ENCODE assay signal across 15 cellular contexts in the genomic region with DNA sequence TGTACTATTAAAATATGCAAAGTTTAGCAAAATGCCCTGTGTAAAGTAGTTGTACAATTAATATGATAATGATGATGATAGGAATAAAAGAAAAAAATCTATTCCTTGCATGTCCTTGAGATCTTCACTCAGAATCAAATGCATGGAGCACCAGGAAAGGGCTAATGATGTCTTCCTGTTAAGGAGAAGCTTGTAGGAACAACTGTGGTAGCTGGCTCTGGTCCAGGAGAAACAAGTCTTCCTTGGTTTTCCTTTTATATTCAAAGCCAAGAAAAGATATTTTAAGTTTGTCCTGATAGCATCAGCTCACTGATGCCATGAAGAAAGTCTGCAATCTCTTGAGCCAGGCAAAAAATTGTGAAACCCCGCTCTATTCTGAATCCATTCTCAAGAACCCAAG.
"Had no signal": no experiment of that assay in that cellular context is flagged by ENCODE, and none has a peak within 500 bp of the region (broad histone marks: within the 10 kb centered on the region; RNA-seq: fewer than 3 reads in every experiment).

No MANE protein-coding gene starts in this region.

- H3K4me1 ChIP-seq: breast epithelium, prostate gland, vagina had no signal

- ATAC-seq: activated T-helper 17 cell treated with anti-CD3 and anti-CD28 coated beads, Interleukin-2, amount 50 U/mL, for 72 hours; gastroesophageal sphincter; sciatic nerve had no signal

- H3K4me3 ChIP-seq: breast epithelium, esophagus muscularis mucosa, gastroesophageal sphincter, prostate gland, vagina had no signal

- H3K27ac ChIP-seq: breast epithelium, esophagus muscularis mucosa, gastroesophageal sphincter, prostate gland, vagina had no signal

- DNase-seq: activated CD4-positive, alpha-beta T cell treated with anti-CD3 and anti-CD28 coated beads, Interleukin-2, amount 50 U/mL, for 1 hour; activated CD4-positive, CD25-positive, alpha-beta regulatory T cell; activated naive CD4-positive, alpha-beta T cell treated with anti-CD3 and anti-CD28 coated beads for 36 hours; activated T-cell treated with anti-CD3 and anti-CD28 coated beads for 4 hours; kidney; nucleus accumbens; stimulated activated CD4-positive, alpha-beta T cell treated with anti-CD3 and anti-CD28 coated beads, Interleukin-4, amount 100 ng/mL, for 24 hours had no signal

- H3K4me3 Mint-ChIP-seq: activated naive CD4-positive, alpha-beta T cell treated with anti-CD3 and anti-CD28 coated beads for 36 hours; activated T-helper 17 cell treated with anti-CD3 and anti-CD28 coated beads, Interleukin-2, amount 50 U/mL, for 72 hours had no signal

- H3K4me1 Mint-ChIP-seq: activated T-helper 17 cell treated with anti-CD3 and anti-CD28 coated beads, Interleukin-2, amount 50 U/mL, for 72 hours had no signal

- H3K27me3 ChIP-seq: breast epithelium, esophagus muscularis mucosa, gastroesophageal sphincter, vagina had no signal

- FAIRE-seq: endometrium, kidney had no signal

- H3K9me3 ChIP-seq: breast epithelium, esophagus muscularis mucosa, gastroesophageal sphincter, prostate gland, vagina had no signal

- H3K27me3 Mint-ChIP-seq: activated T-helper 17 cell treated with anti-CD3 and anti-CD28 coated beads, Interleukin-2, amount 50 U/mL, for 72 hours had no signal

- H3K27ac Mint-ChIP-seq: activated naive CD4-positive, alpha-beta T cell treated with anti-CD3 and anti-CD28 coated beads for 36 hours; activated T-helper 17 cell treated with anti-CD3 and anti-CD28 coated beads, Interleukin-2, amount 50 U/mL, for 72 hours had no signal

- H3K36me3 ChIP-seq: breast epithelium, esophagus muscularis mucosa, gastroesophageal sphincter, prostate gland, vagina had no signal
